Comparison of ENCODE assay signal across 1 cellular context in the genomic region with DNA sequence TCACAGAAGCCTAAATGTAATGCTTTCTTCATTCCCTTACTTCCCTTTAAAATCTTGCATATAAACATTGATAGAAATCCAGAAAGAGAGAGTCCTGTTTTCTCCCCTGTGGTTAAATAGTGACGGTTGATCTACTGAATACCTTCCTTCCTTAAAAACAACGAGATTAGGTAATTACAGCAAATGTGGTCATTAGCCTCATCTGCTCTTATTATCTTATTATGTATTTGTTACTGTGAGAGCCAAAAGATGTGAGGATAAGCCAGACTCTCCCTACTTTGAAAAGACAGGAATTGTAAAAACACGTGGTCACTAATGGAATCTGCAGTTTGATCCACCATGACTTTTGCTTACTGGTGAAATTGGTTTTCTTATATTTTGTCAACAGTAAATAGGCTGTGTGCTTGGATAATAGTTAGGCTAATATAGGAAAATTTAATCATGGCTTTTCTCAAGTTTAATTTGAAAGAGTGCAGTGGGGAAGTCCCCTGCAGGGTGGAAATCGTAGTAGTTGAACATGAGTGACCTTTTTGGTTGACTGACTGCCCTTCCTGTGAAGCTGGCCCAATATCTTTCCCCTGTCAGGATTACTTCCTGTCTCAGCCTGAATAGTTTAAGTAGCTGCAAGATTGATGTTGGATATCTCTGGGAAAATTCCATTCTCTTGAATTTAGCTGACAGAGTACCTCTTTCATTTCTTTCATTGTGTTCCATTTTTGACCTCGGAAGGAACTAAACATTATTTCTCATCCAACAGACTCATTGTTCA.
TF ChIP-seq lines count a peak whose summit lies in the region.

No MANE protein-coding gene starts in this region.

TF ChIP-seq in endothelial cell of umbilical vein, 7 proteins besides CTCF, POLR2A, EP300 and RAD21:
- TF ChIP-seq, protein P1, sequence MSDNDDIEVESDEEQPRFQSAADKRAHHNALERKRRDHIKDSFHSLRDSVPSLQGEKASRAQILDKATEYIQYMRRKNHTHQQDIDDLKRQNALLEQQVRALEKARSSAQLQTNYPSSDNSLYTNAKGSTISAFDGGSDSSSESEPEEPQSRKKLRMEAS (IDR thresholded peaks at IDR 0.05; ENCODE audit: insufficient read depth, insufficient read length): no peak
- TF ChIP-seq GATA2 (IDR thresholded peaks at IDR 0.05; ENCODE audit: insufficient read depth, insufficient read length, low read depth, low read length): peak; percentile 56
- no peak for TF ChIP-seq MYC (IDR thresholded peaks at IDR 0.05; ENCODE audit: low read depth, low read length)
- TF ChIP-seq POLR2AphosphoS5 (IDR thresholded peaks at IDR 0.05; ENCODE audit: insufficient read depth, low read depth, low read length): peak; percentile 42
